In genomic region chr17:47692137-47692894, GRCh38 we compare ENCODE assay signal across 10 cellular contexts. TPM values are rescaled to one million over a fixed set of nuclear protein-coding genes. Genes with fewer than 3 reads are reported as not detected.
DNase-seq lines count a peak whose midpoint lies in the region; ATAC-seq and TF ChIP-seq lines count a peak whose summit lies in the region.
"Had no signal": no experiment of that assay in that cellular context is flagged by ENCODE, and none has a peak within 500 bp of the region (broad histone marks: within the 10 kb centered on the region; RNA-seq: fewer than 3 reads in every experiment).

No MANE protein-coding gene starts in this region.

- peaks cover 21% of the 10 kb centered on the region for H3K36me3 Mint-ChIP-seq in activated T-cell treated with anti-CD3 and anti-CD28 coated beads, Interleukin-2, amount 50 U/mL, for 24 hours (ENCODE audit: low read depth)
- no peaks in the 10 kb centered on the region for H3K36me3 Mint-ChIP-seq in osteocyte (ENCODE audit: unreplicated experiment)

- H3K79me2 ChIP-seq in MM.1S (ENCODE audit: low read length), result no peaks in the 10 kb centered on the region

- H3K9me3 ChIP-seq in body of pancreas (no peaks in the 10 kb centered on the region), MM.1S (replicated peaks; ENCODE audit: insufficient read depth, low read length) (no peaks in the 10 kb centered on the region)

- no peak overlapping the region for H3K4me2 ChIP-seq in MM.1S (ENCODE audit: low read depth, low read length)

- WGBS in body of pancreas, 2 donors, result 57 to 61% methylated on average over 1 to 2 of the region's 2 CpGs

- H3F3A ChIP-seq in MM.1S (ENCODE audit: insufficient read depth, low read length), result peaks cover 9% of the 10 kb centered on the region; the same call in 1 of the 2 replicates

- H3K27ac Mint-ChIP-seq in activated T-cell treated with anti-CD3 and anti-CD28 coated beads, Interleukin-2, amount 50 U/mL, for 24 hours, result peak overlapping the region; percentile 89
- no peak overlapping the region for H3K27ac Mint-ChIP-seq in osteocyte (ENCODE audit: unreplicated experiment)

- H3K27ac ChIP-seq in body of pancreas (peak overlapping the region in 3 of 4 donors; percentile 80 to 89 (median 86)), MM.1S (ENCODE audit: low read length) (no peak overlapping the region)

- ATAC-seq in body of pancreas (no peak), HG02981 (IDR thresholded peaks at IDR 0.05; ENCODE audit: unreplicated experiment) (no peak)

- DNase-seq in activated T-cell treated with anti-CD3 and anti-CD28 coated beads, Interleukin-2, amount 50 U/mL, for 24 hours, result no peak
- DNase-seq in activated T-cell treated with anti-CD3 and anti-CD28 coated beads, Interleukin-2, amount 50 U/mL, for 48 hours, result no peak
- DNase-seq in body of pancreas (no peak), osteocyte (ENCODE audit: extremely low spot score, unreplicated experiment) (no peak), activated gamma-delta T cell (lab: John Stamatoyannopoulos, UW) (no peak), MM.1S (no peak)
- DNase-seq: NCI-H526 had no signal

- H3K4me3 Mint-ChIP-seq in activated T-cell treated with anti-CD3 and anti-CD28 coated beads, Interleukin-2, amount 50 U/mL, for 24 hours, result peak overlapping the region; percentile 82
- H3K4me3 Mint-ChIP-seq in osteocyte (ENCODE audit: unreplicated experiment), result peak overlapping the region; percentile 83

- peaks cover 51% of the 10 kb centered on the region for H3K4me1 Mint-ChIP-seq in activated T-cell treated with anti-CD3 and anti-CD28 coated beads, Interleukin-2, amount 50 U/mL, for 24 hours (ENCODE audit: low read depth)
- peaks cover 22% of the 10 kb centered on the region for H3K4me1 Mint-ChIP-seq in osteocyte (ENCODE audit: unreplicated experiment)

- H3K36me3 ChIP-seq in body of pancreas (replicated peaks in 1 of 2; ENCODE audit: insufficient read depth in 1 of 2, low read depth in 2 of 2) (no peaks in the 10 kb centered on the region), MM.1S (replicated peaks; ENCODE audit: insufficient read depth, low read length) (no peaks in the 10 kb centered on the region)

- H3K4me1 ChIP-seq in body of pancreas (peaks cover 29% of the 10 kb centered on the region), MM.1S (ENCODE audit: low read length) (peaks cover 9% of the 10 kb centered on the region)

- H3K9me2 ChIP-seq in MM.1S (replicated peaks; ENCODE audit: insufficient read depth, low read length), result no peaks in the 10 kb centered on the region

- no peak overlapping the region for H3K9ac ChIP-seq in MM.1S (ENCODE audit: low read length)

- no peak for TF ChIP-seq CTCF in body of pancreas (IDR thresholded peaks at IDR 0.05)
- no peak for TF ChIP-seq CTCF in osteocyte (IDR thresholded peaks at IDR 0.05)
- no peak for TF ChIP-seq CTCF in MM.1S (IDR thresholded peaks at IDR 0.05; ENCODE audit: low read length)

- no peak overlapping the region for H2AFZ ChIP-seq in MM.1S (ENCODE audit: low read length)

- intact Hi-C loops in body of pancreas (cut with DNase I), result loop anchor here (10.0 kb wide), 1 partner anchor 112 kb away; no protein-coding TSS in a partner anchor

- H3K4me3 ChIP-seq in body of pancreas (no peak overlapping the region), MM.1S (ENCODE audit: low read length) (no peak overlapping the region)

- H3K27me3 ChIP-seq in body of pancreas (no peaks in the 10 kb centered on the region), MM.1S (replicated peaks; ENCODE audit: insufficient read depth, low read length) (peaks cover 38% of the 10 kb centered on the region)

- no peak for TF ChIP-seq RAD21 in Ishikawa (IDR thresholded peaks at IDR 0.05; ENCODE audit: low read depth)

- H3K27me3 Mint-ChIP-seq in activated T-cell treated with anti-CD3 and anti-CD28 coated beads, Interleukin-2, amount 50 U/mL, for 24 hours, result no peaks in the 10 kb centered on the region
- H3K27me3 Mint-ChIP-seq in osteocyte (ENCODE audit: unreplicated experiment), result no peaks in the 10 kb centered on the region

- H4K20me1 ChIP-seq in MM.1S (ENCODE audit: insufficient read depth, low read length), result no peaks in the 10 kb centered on the region

- no peak for TF ChIP-seq POLR2A in body of pancreas (IDR thresholded peaks at IDR 0.05)

- TF ChIP-seq EP300 in Ishikawa (IDR thresholded peaks at IDR 0.05; ENCODE audit: borderline replicate concordance), result no peak

- H3K9me3 Mint-ChIP-seq in activated T-cell treated with anti-CD3 and anti-CD28 coated beads, Interleukin-2, amount 50 U/mL, for 24 hours, result no peaks in the 10 kb centered on the region
- H3K9me3 Mint-ChIP-seq in osteocyte (ENCODE audit: unreplicated experiment), result no peaks in the 10 kb centered on the region

TF ChIP-seq in Ishikawa, 13 proteins besides CTCF, POLR2A, EP300 and RAD21:
- TF ChIP-seq TCF12 (IDR thresholded peaks at IDR 0.05; ENCODE audit: low read depth) (no peak), ZBTB7A (IDR thresholded peaks at IDR 0.05; ENCODE audit: low read depth) (0 out of 2 replicates have a peak, but pooled peaks have one; percentile 53)
TF ChIP-seq in Ishikawa: peak in this region for 1.

RNA-seq across cellular contexts. Expression of gene TBKBP1, which starts 1.6 kb away (rescaled TPM):
- total RNA-seq in body of pancreas (10 to 100 TPM in 1 of 2 donors, 1 to 10 TPM in 1; 8.0 to 13.2 TPM), osteocyte (16.5 and 17.4 TPM in 2 replicates)

RNA-seq across cellular contexts. Expression of gene TBX21, which starts 40.7 kb away (rescaled TPM):
- total RNA-seq in body of pancreas (1 to 10 TPM in 1 of 2 donors, not detected in 1; 1.0 TPM), osteocyte (not detected in 2 replicates)
- total RNA-seq: myocyte had no signal

RNA-seq across cellular contexts. Expression of gene KPNB1, which starts 42.6 kb away (rescaled TPM):
- total RNA-seq in body of pancreas, result 100 to 1,000 TPM in 1 of 2 donors, 10 to 100 TPM in 1; 73.4 to 137 TPM
- total RNA-seq in osteocyte, result 301 and 304 TPM in 2 replicates
